Comparison of ENCODE assay signal across 9 cellular contexts in genomic region chr1:248863011-248863881, GRCh38. TPM values are rescaled to one million over a fixed set of nuclear protein-coding genes. Genes with fewer than 3 reads are reported as not detected.
A peak's percentile ranks its signal among the peaks of the same experiment; 100 is the strongest.
DNase-seq lines count a peak whose midpoint lies in the region; ATAC-seq, FAIRE-seq and TF ChIP-seq lines count a peak whose summit lies in the region.
"Had no signal": no experiment of that assay in that cellular context is flagged by ENCODE, and none has a peak within 500 bp of the region (broad histone marks: within the 10 kb centered on the region; RNA-seq: fewer than 3 reads in every experiment).

No MANE protein-coding gene starts in this region.

- WGBS in HepG2 (ENCODE audit: low lambda C conversion rate), result 0% methylated on average over 7 of the region's 46 CpGs

- peak overlapping the region; percentile 41 to 70 for H3K9ac ChIP-seq in colonic mucosa (ENCODE audit: low read depth in 2 of 2, low read length in 2 of 2)
- peak overlapping the region; percentile 73 for H3K9ac ChIP-seq in HepG2 (ENCODE audit: insufficient read depth, low read depth, low read length)

- peak; percentile 61 for ATAC-seq in HG03354 (IDR thresholded peaks at IDR 0.05; ENCODE audit: poor library complexity, severe bottlenecking, unreplicated experiment)
- ATAC-seq in activated CD4-positive, alpha-beta T cell treated with anti-CD3 and anti-CD28 coated beads for 36 hours, result peak; percentile 67
- ATAC-seq in HepG2, result peak; percentile 82

- peak overlapping the region; percentile 87 for H3K27ac Mint-ChIP-seq in activated CD4-positive, alpha-beta T cell treated with anti-CD3 and anti-CD28 coated beads for 36 hours

- peak; percentile 68 to 71 for DNase-seq in AML-193 (lab: John Stamatoyannopoulos, UW)
- peak; percentile 70 for DNase-seq in NCI-H446 treated with DMSO at 0.1 percent for 48 hours (lab: John Stamatoyannopoulos, UW)
- DNase-seq in activated CD4-positive, alpha-beta T cell treated with anti-CD3 and anti-CD28 coated beads for 36 hours, result peak; percentile 88
- peak; percentile 94 for DNase-seq in colonic mucosa
- peak; percentile 62 for DNase-seq in HepG2 (ENCODE audit: low spot score)
- peak; percentile 82 for DNase-seq in stimulated activated CD4-positive, alpha-beta T cell treated with anti-CD3 and anti-CD28 coated beads, Interleukin-4, amount 100 ng/mL, for 1 hour

- H3K4me1 ChIP-seq in colonic mucosa (peaks cover 6% of the 10 kb centered on the region), HepG2 (ENCODE audit: insufficient read depth, low read length) (peaks cover 36% of the 10 kb centered on the region)

- no peak for FAIRE-seq in HepG2 (lab: Jason Lieb, UNC)

- peaks cover 28% of the 10 kb centered on the region for H3K4me1 Mint-ChIP-seq in activated CD4-positive, alpha-beta T cell treated with anti-CD3 and anti-CD28 coated beads for 36 hours

- H3K36me3 Mint-ChIP-seq in activated CD4-positive, alpha-beta T cell treated with anti-CD3 and anti-CD28 coated beads for 36 hours (ENCODE audit: low read depth), result peaks cover 5% of the 10 kb centered on the region

- TF ChIP-seq POLR2A in GM19099 (IDR thresholded peaks at IDR 0.05; ENCODE audit: extremely low read depth, insufficient read length, low read depth), result peak; percentile 83
- TF ChIP-seq POLR2A in HepG2 (IDR thresholded peaks at IDR 0.05; ENCODE audit: insufficient read depth in 1 of 2, low read depth in 2 of 2, low read length in 2 of 2), result peak in 1 of 2 experiments; percentile 49; a peak in 1 of 4 replicates

- no peaks in the 10 kb centered on the region for H3K27me3 ChIP-seq in colonic mucosa
- H3K27me3 ChIP-seq in HepG2 (ENCODE audit: control insufficient read depth in 1 of 2, insufficient read depth in 2 of 2, low read length in 2 of 2), result peaks cover 0 to 1% of the 10 kb centered on the region in 2 experiments; a peak in 2 of 5 replicates

- peak overlapping the region; percentile 82 for H3K27ac ChIP-seq in colonic mucosa
- peak overlapping the region; percentile 82 for H3K27ac ChIP-seq in HepG2 (ENCODE audit: extremely low read length, insufficient read depth, low read length)
- H3K27ac ChIP-seq: PC-9 had no signal

- TF ChIP-seq CTCF in colonic mucosa (IDR thresholded peaks at IDR 0.05) (no peak), HepG2 (CRISPR knock-in tag; IDR thresholded peaks at IDR 0.05) (no peak; the same call in 1 of the 2 replicates)

- no peaks in the 10 kb centered on the region for H3K9me3 ChIP-seq in colonic mucosa
- no peaks in the 10 kb centered on the region for H3K9me3 ChIP-seq in HepG2 (ENCODE audit: low read length)

- no TSS peak for BruUV-seq in HepG2 (replicated peaks; lab: Mats Ljungman, UMichigan)

- POLR2A ChIA-PET in activated CD4-positive, alpha-beta T cell treated with anti-CD3 and anti-CD28 coated beads for 36 hours (lab: Charles Lee), result interaction anchor here (1.2 kb wide), 3 partner anchors 10 to 37 kb away, joined by 4 to 5 read pairs (median 5); partner anchors contain the start of genes SH3BP5L and ZNF672
- POLR2A ChIA-PET in HepG2 (lab: Yijun Ruan, JAX), result interaction anchor here (1.7 to 3.1 kb wide), 3 partner anchors 10 to 37 kb away, joined by 7 to 12 read pairs (median 9); partner anchors contain the start of genes SH3BP5L and ZNF672

- H4K20me1 ChIP-seq in HepG2 (ENCODE audit: insufficient read depth, low read length), result no peaks in the 10 kb centered on the region

- CTCF ChIA-PET in activated CD4-positive, alpha-beta T cell treated with anti-CD3 and anti-CD28 coated beads for 36 hours (lab: Charles Lee), result interaction anchor here (0.8 to 3.5 kb wide), 2 partner anchors 10 to 25 kb away, joined by 3 to 20 read pairs; partner anchors contain the start of gene ZNF672
- CTCF ChIA-PET in HepG2 (lab: Yijun Ruan, JAX; ENCODE audit: low intra/inter-chr PET ratio, low total read pairs), result no interaction called here

- H3K4me3 ChIP-seq in colonic mucosa, result peak overlapping the region; percentile 61
- peak overlapping the region; percentile 59 to 81 (median 70) for H3K4me3 ChIP-seq in HepG2 (replicated peaks in 1 of 3; ENCODE audit: insufficient read depth in 1 of 3, low read depth in 2 of 3, low read length in 3 of 3)
- H3K4me3 ChIP-seq: PC-9 had no signal

- H3K79me2 ChIP-seq in HepG2 (ENCODE audit: insufficient read depth, low read length), result peaks cover 2% of the 10 kb centered on the region

- TF ChIP-seq EP300 in HepG2 (IDR thresholded peaks at IDR 0.05; ENCODE audit: low read depth in 2 of 2, low read length in 2 of 2) (no peak), HepG2 (CRISPR knock-in tag; IDR thresholded peaks at IDR 0.05; ENCODE audit: borderline replicate concordance) (no peak)

- no peak overlapping the region for H2AFZ ChIP-seq in HepG2 (ENCODE audit: low read length)
- H2AFZ ChIP-seq: PC-9 had no signal

- peak overlapping the region; percentile 84 for H3K4me3 Mint-ChIP-seq in activated CD4-positive, alpha-beta T cell treated with anti-CD3 and anti-CD28 coated beads for 36 hours

- in situ Hi-C loops in HepG2 (cut with HindIII; ENCODE audit: extremely low pct_ligation_motif_present, low pct_unique_long_range_greater_than_20kb), result no loop called here

- H3K9me3 Mint-ChIP-seq in activated CD4-positive, alpha-beta T cell treated with anti-CD3 and anti-CD28 coated beads for 36 hours (ENCODE audit: low read depth), result no peaks in the 10 kb centered on the region

- H3K36me3 ChIP-seq in colonic mucosa, result no peaks in the 10 kb centered on the region
- H3K36me3 ChIP-seq in HepG2 (replicated peaks in 1 of 2; ENCODE audit: control insufficient read depth in 1 of 2, insufficient read depth in 2 of 2, low read length in 2 of 2), result no peaks in the 10 kb centered on the region

- peak; percentile 35 for TF ChIP-seq RAD21 in HepG2 (CRISPR knock-in tag; IDR thresholded peaks at IDR 0.05)

- no peaks in the 10 kb centered on the region for H3K27me3 Mint-ChIP-seq in activated CD4-positive, alpha-beta T cell treated with anti-CD3 and anti-CD28 coated beads for 36 hours

- intact Hi-C loops in activated CD4-positive, alpha-beta T cell treated with anti-CD3 and anti-CD28 coated beads for 36 hours (cut with DNase I, micrococcal nuclease), result loop anchor here (1.0 kb wide), 3 partner anchors 10 to 43 kb away; partner anchors contain the start of genes PGBD2 (in 1 of the 2) and ZNF672 (in 1 of the 2)
- intact Hi-C loops in colonic mucosa (cut with DNase I) (no loop called here), HepG2 (cut with micrococcal nuclease; ENCODE audit: unreplicated experiment) (loop anchor here (1.0 kb wide), 1 partner anchor 10 kb away; no protein-coding TSS in a partner anchor)

- peak overlapping the region; percentile 81 for H3K4me2 ChIP-seq in HepG2 (ENCODE audit: low read depth, low read length)
- H3K4me2 ChIP-seq: PC-9 had no signal

RNA-seq across cellular contexts. Expression of gene ZNF692, which starts 4.4 kb away (rescaled TPM):
- 10 to 100 TPM; 75.9 to 92.3 TPM for total RNA-seq in activated CD4-positive, alpha-beta T cell treated with anti-CD3 and anti-CD28 coated beads for 36 hours
- total RNA-seq in colonic mucosa (10 to 100 TPM; 20.9 to 46.9 TPM), HepG2 (2016; rRNA removed; fragmentation: Illumina TruSeq; extraction: Trizol) (6.2 and 27.3 TPM in 2 replicates)
- total RNA-seq in HepG2 (2016; cell fraction: cytosol; rRNA removed; fragmentation: Illumina TruSeq; extraction: Trizol; ENCODE audit: low read depth), result 6.1 and 6.8 TPM in 2 replicates
- 6.3 and 26.1 TPM in 2 replicates for total RNA-seq in HepG2 (2016; cell fraction: insoluble cytoplasmic fraction; rRNA removed; fragmentation: Illumina TruSeq; extraction: Trizol)
- 6.5 and 7.6 TPM in 2 replicates for total RNA-seq in HepG2 (2016; cell fraction: membrane; rRNA removed; fragmentation: Illumina TruSeq; extraction: Trizol)
- total RNA-seq in HepG2 (2016; cell fraction: nucleus; rRNA removed; fragmentation: Illumina TruSeq; extraction: Trizol), result 39.9 and 46.9 TPM in 2 replicates
- 45.8 and 56.0 TPM in 2 replicates for polyA plus RNA-seq in HepG2 (2011; rRNA removed)
- polyA plus RNA-seq in HepG2 (2011; cell fraction: cytosol; rRNA removed), result 11.1 and 18.9 TPM in 2 replicates
- 493 and 513 TPM in 2 replicates for polyA plus RNA-seq in HepG2 (2011; cell fraction: nucleus; rRNA removed)
- 24.8 and 36.0 TPM in 2 replicates for polyA plus RNA-seq in HepG2 (2012)
- 4.2 and 5.0 TPM in 2 replicates for polyA plus RNA-seq in HepG2 (2016; cell fraction: cytosol; fragmentation: Illumina TruSeq; extraction: Trizol; ENCODE audit: low read depth)
- 6.8 and 9.0 TPM in 2 replicates for polyA plus RNA-seq in HepG2 (2016; cell fraction: insoluble cytoplasmic fraction; fragmentation: Illumina TruSeq; extraction: Trizol; ENCODE audit: low read depth)
- 6.7 and 6.9 TPM in 2 replicates for polyA plus RNA-seq in HepG2 (2016; cell fraction: membrane; fragmentation: Illumina TruSeq; extraction: Trizol; ENCODE audit: low read depth)
- 133 and 150 TPM in 2 replicates for polyA plus RNA-seq in HepG2 (2016; cell fraction: nucleus; fragmentation: Illumina TruSeq; extraction: Trizol; ENCODE audit: insufficient read depth, low read depth)
- polyA minus RNA-seq in HepG2 (2011; rRNA and poly(A)+ RNA removed; ENCODE audit: low replicate concordance), result 15.3 and 41.9 TPM in 2 replicates
- 3.1 and 3.3 TPM in 2 replicates for polyA minus RNA-seq in HepG2 (2011; cell fraction: cytosol; rRNA and poly(A)+ RNA removed)
- polyA minus RNA-seq in HepG2 (2011; cell fraction: nucleus; rRNA and poly(A)+ RNA removed), result 33.8 and 34.6 TPM in 2 replicates

RNA-seq across cellular contexts. Expression of gene ZNF672, which starts 25.2 kb away (rescaled TPM):
- 10 to 100 TPM; 39.5 to 49.4 TPM for total RNA-seq in activated CD4-positive, alpha-beta T cell treated with anti-CD3 and anti-CD28 coated beads for 36 hours
- 10 to 100 TPM; 27.8 to 57.4 TPM for total RNA-seq in colonic mucosa
- total RNA-seq in HepG2 (2016; rRNA removed; fragmentation: Illumina TruSeq; extraction: Trizol), result 16.8 and 17.2 TPM in 2 replicates
- total RNA-seq in HepG2 (2016; cell fraction: cytosol; rRNA removed; fragmentation: Illumina TruSeq; extraction: Trizol; ENCODE audit: low read depth), result 3.1 and 4.0 TPM in 2 replicates
- total RNA-seq in HepG2 (2016; cell fraction: insoluble cytoplasmic fraction; rRNA removed; fragmentation: Illumina TruSeq; extraction: Trizol), result 14.8 and 16.9 TPM in 2 replicates
- 10.2 and 12.7 TPM in 2 replicates for total RNA-seq in HepG2 (2016; cell fraction: membrane; rRNA removed; fragmentation: Illumina TruSeq; extraction: Trizol)
- total RNA-seq in HepG2 (2016; cell fraction: nucleus; rRNA removed; fragmentation: Illumina TruSeq; extraction: Trizol), result 9.1 and 12.7 TPM in 2 replicates
- polyA plus RNA-seq in HepG2 (2011; rRNA removed), result 22.9 and 25.1 TPM in 2 replicates
- 24.3 and 29.1 TPM in 2 replicates for polyA plus RNA-seq in HepG2 (2011; cell fraction: cytosol; rRNA removed)
- 35.0 and 36.6 TPM in 2 replicates for polyA plus RNA-seq in HepG2 (2011; cell fraction: nucleus; rRNA removed)
- 9.7 and 13.0 TPM in 2 replicates for polyA plus RNA-seq in HepG2 (2012)
- 1.9 and 2.9 TPM in 2 replicates for polyA plus RNA-seq in HepG2 (2016; cell fraction: cytosol; fragmentation: Illumina TruSeq; extraction: Trizol; ENCODE audit: low read depth)
- 14.5 TPM in 2 replicates for polyA plus RNA-seq in HepG2 (2016; cell fraction: insoluble cytoplasmic fraction; fragmentation: Illumina TruSeq; extraction: Trizol; ENCODE audit: low read depth)
- polyA plus RNA-seq in HepG2 (2016; cell fraction: membrane; fragmentation: Illumina TruSeq; extraction: Trizol; ENCODE audit: low read depth), result 6.4 and 6.5 TPM in 2 replicates
- 14.3 and 15.1 TPM in 2 replicates for polyA plus RNA-seq in HepG2 (2016; cell fraction: nucleus; fragmentation: Illumina TruSeq; extraction: Trizol; ENCODE audit: insufficient read depth, low read depth)
- 49.0 and 55.7 TPM in 2 replicates for polyA minus RNA-seq in HepG2 (2011; rRNA and poly(A)+ RNA removed; ENCODE audit: low replicate concordance)
- polyA minus RNA-seq in HepG2 (2011; cell fraction: cytosol; rRNA and poly(A)+ RNA removed), result 15.0 and 15.7 TPM in 2 replicates
- 22.0 and 24.1 TPM in 2 replicates for polyA minus RNA-seq in HepG2 (2011; cell fraction: nucleus; rRNA and poly(A)+ RNA removed)

RNA-seq across cellular contexts. Expression of gene SH3BP5L, which starts 37.5 kb away (rescaled TPM):
- total RNA-seq in activated CD4-positive, alpha-beta T cell treated with anti-CD3 and anti-CD28 coated beads for 36 hours, result 10 to 100 TPM; 20.1 to 21.3 TPM
- 10 to 100 TPM; 24.2 to 30.5 TPM for total RNA-seq in colonic mucosa
- total RNA-seq in HepG2 (2016; rRNA removed; fragmentation: Illumina TruSeq; extraction: Trizol), result 10.2 and 14.9 TPM in 2 replicates
- total RNA-seq in HepG2 (2016; cell fraction: cytosol; rRNA removed; fragmentation: Illumina TruSeq; extraction: Trizol; ENCODE audit: low read depth), result 2.1 and 2.4 TPM in 2 replicates
- 10.1 and 14.6 TPM in 2 replicates for total RNA-seq in HepG2 (2016; cell fraction: insoluble cytoplasmic fraction; rRNA removed; fragmentation: Illumina TruSeq; extraction: Trizol)
- total RNA-seq in HepG2 (2016; cell fraction: membrane; rRNA removed; fragmentation: Illumina TruSeq; extraction: Trizol), result 6.4 and 6.5 TPM in 2 replicates
- total RNA-seq in HepG2 (2016; cell fraction: nucleus; rRNA removed; fragmentation: Illumina TruSeq; extraction: Trizol), result 11.2 and 11.7 TPM in 2 replicates
- 10.3 and 12.3 TPM in 2 replicates for polyA plus RNA-seq in HepG2 (2011; rRNA removed)
- 9.8 and 12.1 TPM in 2 replicates for polyA plus RNA-seq in HepG2 (2011; cell fraction: cytosol; rRNA removed)
- 27.6 and 28.0 TPM in 2 replicates for polyA plus RNA-seq in HepG2 (2011; cell fraction: nucleus; rRNA removed)
- polyA plus RNA-seq in HepG2 (2012), result 6.7 and 9.1 TPM in 2 replicates
- 1.3 and 1.8 TPM in 2 replicates for polyA plus RNA-seq in HepG2 (2016; cell fraction: cytosol; fragmentation: Illumina TruSeq; extraction: Trizol; ENCODE audit: low read depth)
- polyA plus RNA-seq in HepG2 (2016; cell fraction: insoluble cytoplasmic fraction; fragmentation: Illumina TruSeq; extraction: Trizol; ENCODE audit: low read depth), result 7.7 and 9.1 TPM in 2 replicates
- polyA plus RNA-seq in HepG2 (2016; cell fraction: membrane; fragmentation: Illumina TruSeq; extraction: Trizol; ENCODE audit: low read depth), result 3.6 and 3.7 TPM in 2 replicates
- 14.2 and 14.7 TPM in 2 replicates for polyA plus RNA-seq in HepG2 (2016; cell fraction: nucleus; fragmentation: Illumina TruSeq; extraction: Trizol; ENCODE audit: insufficient read depth, low read depth)
- 18.7 and 35.4 TPM in 2 replicates for polyA minus RNA-seq in HepG2 (2011; rRNA and poly(A)+ RNA removed; ENCODE audit: low replicate concordance)
- polyA minus RNA-seq in HepG2 (2011; cell fraction: cytosol; rRNA and poly(A)+ RNA removed), result 4.0 and 5.7 TPM in 2 replicates
- polyA minus RNA-seq in HepG2 (2011; cell fraction: nucleus; rRNA and poly(A)+ RNA removed), result 19.3 and 23.9 TPM in 2 replicates

RNA-seq across cellular contexts. Expression of gene PGBD2, which starts 42.8 kb away (rescaled TPM):
- total RNA-seq in activated CD4-positive, alpha-beta T cell treated with anti-CD3 and anti-CD28 coated beads for 36 hours, result 1 to 10 TPM; 2.3 to 2.9 TPM
- total RNA-seq in colonic mucosa, result 1 to 10 TPM; 7.2 to 8.4 TPM
- 7.4 and 7.9 TPM in 2 replicates for total RNA-seq in HepG2 (2016; rRNA removed; fragmentation: Illumina TruSeq; extraction: Trizol)
- 0.81 and 1.5 TPM in 2 replicates for total RNA-seq in HepG2 (2016; cell fraction: cytosol; rRNA removed; fragmentation: Illumina TruSeq; extraction: Trizol; ENCODE audit: low read depth)
- total RNA-seq in HepG2 (2016; cell fraction: insoluble cytoplasmic fraction; rRNA removed; fragmentation: Illumina TruSeq; extraction: Trizol), result 7.9 and 8.9 TPM in 2 replicates
- total RNA-seq in HepG2 (2016; cell fraction: membrane; rRNA removed; fragmentation: Illumina TruSeq; extraction: Trizol), result 1.8 and 2.9 TPM in 2 replicates
- 9.1 and 10.5 TPM in 2 replicates for total RNA-seq in HepG2 (2016; cell fraction: nucleus; rRNA removed; fragmentation: Illumina TruSeq; extraction: Trizol)
- polyA plus RNA-seq in HepG2 (2011; rRNA removed), result 6.0 and 6.8 TPM in 2 replicates
- 3.2 and 3.4 TPM in 2 replicates for polyA plus RNA-seq in HepG2 (2011; cell fraction: cytosol; rRNA removed)
- polyA plus RNA-seq in HepG2 (2011; cell fraction: nucleus; rRNA removed), result 14.7 and 16.8 TPM in 2 replicates
- 2.7 and 3.3 TPM in 2 replicates for polyA plus RNA-seq in HepG2 (2012)
- polyA plus RNA-seq in HepG2 (2016; cell fraction: cytosol; fragmentation: Illumina TruSeq; extraction: Trizol; ENCODE audit: low read depth), result 0.41 and 0.51 TPM in 2 replicates
- polyA plus RNA-seq in HepG2 (2016; cell fraction: insoluble cytoplasmic fraction; fragmentation: Illumina TruSeq; extraction: Trizol; ENCODE audit: low read depth), result 6.0 and 6.6 TPM in 2 replicates
- 1.1 and 1.2 TPM in 2 replicates for polyA plus RNA-seq in HepG2 (2016; cell fraction: membrane; fragmentation: Illumina TruSeq; extraction: Trizol; ENCODE audit: low read depth)
- polyA plus RNA-seq in HepG2 (2016; cell fraction: nucleus; fragmentation: Illumina TruSeq; extraction: Trizol; ENCODE audit: insufficient read depth, low read depth), result 16.5 and 19.0 TPM in 2 replicates
- 4.2 and 10.7 TPM in 2 replicates for polyA minus RNA-seq in HepG2 (2011; rRNA and poly(A)+ RNA removed; ENCODE audit: low replicate concordance)
- 1.8 and 3.4 TPM in 2 replicates for polyA minus RNA-seq in HepG2 (2011; cell fraction: cytosol; rRNA and poly(A)+ RNA removed)
- 6.8 and 8.1 TPM in 2 replicates for polyA minus RNA-seq in HepG2 (2011; cell fraction: nucleus; rRNA and poly(A)+ RNA removed)

Comparison
In these comparisons a context has a peak if more than half of its experiments do, and no peak if none do; other contexts are left out.
1. Peak in every context shown above with its lines: DNase-seq, ATAC-seq, H3K4me3 ChIP-seq and H3K27ac ChIP-seq.